ENCODE assay signal across 8 cellular contexts in the genomic region with DNA sequence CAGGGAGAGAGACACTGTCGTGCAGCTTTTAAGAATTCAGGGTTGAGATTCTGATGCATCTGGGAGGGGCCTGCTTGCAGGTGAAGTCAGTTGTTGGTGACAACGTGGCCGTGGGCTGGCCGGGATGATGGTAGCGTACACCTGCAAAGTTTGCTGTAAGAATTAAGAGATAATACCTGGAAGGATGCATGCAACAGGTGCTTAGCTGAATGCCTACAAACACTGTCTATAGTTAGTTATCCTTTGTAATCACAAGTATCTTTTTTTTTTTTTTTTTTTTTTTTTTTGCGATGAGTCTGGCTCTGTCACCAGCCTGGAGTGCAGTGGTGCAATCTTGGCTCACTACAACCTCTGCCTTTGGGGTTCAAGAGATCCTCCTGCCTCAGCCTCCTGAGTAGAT.
"Had no signal": no experiment of that assay in that cellular context is flagged by ENCODE, and none has a peak within 500 bp of the region (broad histone marks: within the 10 kb centered on the region; RNA-seq: fewer than 3 reads in every experiment).

No MANE protein-coding gene starts in this region.

- H3K4me3 Mint-ChIP-seq: H9, HFFc6, IgD-negative memory B cell had no signal

- H3K27ac ChIP-seq: GM23248, HL-60 had no signal

- H3K36me3 Mint-ChIP-seq: IgD-negative memory B cell had no signal

- H3K4me1 Mint-ChIP-seq: H9 had no signal

- H2AFZ ChIP-seq: GM23248 had no signal

- ATAC-seq: HepG2 had no signal

- DNase-seq: GM23248, H9, HCEC 1CT, HFFc6, KBM-7 had no signal

- H3K4me3 ChIP-seq: GM23248 had no signal

- H3K27ac Mint-ChIP-seq: HFFc6, IgD-negative memory B cell had no signal

- H3K9ac ChIP-seq: GM23248 had no signal
